Comparison of ENCODE assay signal across 21 cellular contexts in genomic region chr2:120383631-120384477, GRCh38. TPM values are rescaled to one million over a fixed set of nuclear protein-coding genes. Genes with fewer than 3 reads are reported as not detected.
DNase-seq lines count a peak whose midpoint lies in the region; ATAC-seq and TF ChIP-seq lines count a peak whose summit lies in the region.
"Had no signal": no experiment of that assay in that cellular context is flagged by ENCODE, and none has a peak within 500 bp of the region (broad histone marks: within the 10 kb centered on the region; RNA-seq: fewer than 3 reads in every experiment).

No MANE protein-coding gene starts in this region.

- no peak overlapping the region for H3K4me2 ChIP-seq in neuronal stem cell (ENCODE audit: insufficient read depth, low read length, poor library complexity, severe bottlenecking)
- H3K4me2 ChIP-seq: SK-N-SH had no signal

- H3K18ac ChIP-seq in neuronal stem cell (ENCODE audit: low read length) = peak overlapping the region; percentile 61

- H3K27me3 ChIP-seq in left ventricle myocardium inferior (ENCODE audit: low read depth) = peaks cover 49% of the 10 kb centered on the region
- peaks cover 0 to 18% (median 0%) of the 10 kb centered on the region in 3 experiments for H3K27me3 ChIP-seq in neuronal stem cell (ENCODE audit: control insufficient read depth in 3 of 3, insufficient read depth in 3 of 3, low read depth in 1 of 3, low read length in 3 of 3)

- peak overlapping the region; percentile 10 for H3K9ac ChIP-seq in neuronal stem cell (ENCODE audit: low read depth, low read length, poor library complexity)
- H3K9ac ChIP-seq: SK-N-SH had no signal

- H2BK5ac ChIP-seq in neuronal stem cell (ENCODE audit: low read length) = no peak overlapping the region

- H2BK15ac ChIP-seq in neuronal stem cell (ENCODE audit: low read length) = no peak overlapping the region

- no peak overlapping the region for H3K4ac ChIP-seq in neuronal stem cell (ENCODE audit: low read length)

- no peak overlapping the region for H3K27ac ChIP-seq in left ventricle myocardium inferior (replicated peaks)
- H3K27ac ChIP-seq in neuronal stem cell (replicated peaks; ENCODE audit: low read length) = no peak overlapping the region
- H3K27ac ChIP-seq: C4-2B had no signal

- no peaks in the 10 kb centered on the region for H3K4me1 ChIP-seq in left ventricle myocardium inferior
- H3K4me1 ChIP-seq in neuronal stem cell (ENCODE audit: control insufficient read depth in 2 of 2, insufficient read depth in 1 of 2, low read depth in 1 of 2, low read length in 2 of 2) = peaks cover 3 to 7% of the 10 kb centered on the region in 2 donors

- H3K4me3 ChIP-seq in left ventricle myocardium inferior (no peak overlapping the region), neuronal stem cell (ENCODE audit: low read length in 2 of 2) (no peak overlapping the region)

- H3K79me1 ChIP-seq in neuronal stem cell (ENCODE audit: low read depth, low read length) = no peaks in the 10 kb centered on the region

- H2AK5ac ChIP-seq in neuronal stem cell (ENCODE audit: low read depth, low read length) = peak overlapping the region; percentile 16

- H2AFZ ChIP-seq in neuronal stem cell (ENCODE audit: low read length) = no peak overlapping the region

- H3K23ac ChIP-seq in neuronal stem cell (ENCODE audit: low read depth, low read length, poor library complexity) = no peak overlapping the region

- H2BK120ac ChIP-seq in neuronal stem cell (ENCODE audit: low read depth, low read length) = no peak overlapping the region

- DNase-seq in Right ventricle myocardium inferior (ENCODE audit: missing footprints) (peak; percentile 57), cardiac septum (ENCODE audit: low spot score) (no peak), left ventricle myocardium inferior (peak; percentile 6), neuronal stem cell (ENCODE audit: low spot score) (no peak), DMS53 (lab: John Stamatoyannopoulos, UW) (no peak)
- DNase-seq in activated CD8-positive, alpha-beta memory T cell treated with anti-CD3 and anti-CD28 coated beads, Interleukin-2, amount 50 U/mL, for 48 hours = no peak
- DNase-seq: AML-193, EL, GF-D8, H9, HFFc6, Kasumi-1, NCI-H1417, NCI-H187, NCI-H446 treated with DMSO at 0.1 percent for 48 hours, PC-3, RPMI8226, SIG-M5, SK-N-SH had no signal

- ATAC-seq in Right ventricle myocardium inferior (no peak), HG03354 (IDR thresholded peaks at IDR 0.05; ENCODE audit: poor library complexity, severe bottlenecking, unreplicated experiment) (no peak)
- ATAC-seq: PC-3 had no signal

- H3K14ac ChIP-seq in neuronal stem cell (ENCODE audit: low read length) = no peak overlapping the region

- H4K91ac ChIP-seq in neuronal stem cell (ENCODE audit: low read depth, low read length, poor library complexity) = no peak overlapping the region

- TF ChIP-seq CTCF in left ventricle myocardium inferior (IDR thresholded peaks at IDR 0.05; ENCODE audit: borderline replicate concordance) = no peak

- no peak overlapping the region for H2BK12ac ChIP-seq in neuronal stem cell (ENCODE audit: low read length)

- intact Hi-C loops in Right ventricle myocardium inferior (cut with DNase I) = no loop called here
- intact Hi-C loops in cardiac septum (cut with DNase I) = no loop called here
- intact Hi-C loops in left ventricle myocardium inferior (cut with micrococcal nuclease) = no loop called here

- no peak overlapping the region for H4K8ac ChIP-seq in neuronal stem cell (ENCODE audit: low read depth, low read length)

- no CpG with 5 or more reads among the region's 13 CpGs for WGBS in neuronal stem cell (ENCODE audit: extremely low coverage in 2 of 2, insufficient read length in 2 of 2, insufficient replicate concordance in 1 of 2), 2 donors

- no peaks in the 10 kb centered on the region for H3K36me3 ChIP-seq in left ventricle myocardium inferior
- H3K36me3 ChIP-seq in neuronal stem cell (replicated peaks in 1 of 2; ENCODE audit: control insufficient read depth in 2 of 2, insufficient read depth in 2 of 2, low read length in 2 of 2) = no peaks in the 10 kb centered on the region

- H3K9me3 ChIP-seq in left ventricle myocardium inferior (replicated peaks) (no peaks in the 10 kb centered on the region), neuronal stem cell (replicated peaks in 1 of 2; ENCODE audit: control insufficient read depth in 2 of 2, insufficient read depth in 1 of 2, low read depth in 1 of 2, low read length in 2 of 2) (no peaks in the 10 kb centered on the region)
- H3K9me3 ChIP-seq: SK-N-SH had no signal

RNA-seq across cellular contexts. Expression of gene INHBB, which starts 37.9 kb away (rescaled TPM):
- total RNA-seq in Right ventricle myocardium inferior (7.1 TPM), cardiac septum (2.8 TPM), left ventricle myocardium inferior (3.2 TPM)
- not detected for polyA plus RNA-seq in neuronal stem cell (2013, experiment 1 of 2)
- 0.01 TPM for polyA plus RNA-seq in neuronal stem cell (2013, experiment 2 of 2)

Comparison
In these comparisons a context has a peak if more than half of its experiments do, and no peak if none do; other contexts are left out.
1. DNase-seq: peak in Right ventricle myocardium inferior (single experiment) and left ventricle myocardium inferior (single experiment); none in cardiac septum (single experiment), neuronal stem cell (single experiment), DMS53 (single experiment) and activated CD8-positive, alpha-beta memory T cell treated with anti-CD3 and anti-CD28 coated beads, Interleukin-2, amount 50 U/mL, for 48 hours (single experiment).